ENCODE assay signal across 24 cellular contexts in genomic region chr6:168045141-168045691, GRCh38. TPM values are rescaled to one million over a fixed set of nuclear protein-coding genes. Genes with fewer than 3 reads are reported as not detected.
DNase-seq lines count a peak whose midpoint lies in the region; ATAC-seq, FAIRE-seq and TF ChIP-seq lines count a peak whose summit lies in the region.
"Had no signal": no experiment of that assay in that cellular context is flagged by ENCODE, and none has a peak within 500 bp of the region (broad histone marks: within the 10 kb centered on the region; RNA-seq: fewer than 3 reads in every experiment).

No MANE protein-coding gene starts in this region.

- POLR2A ChIA-PET in SK-N-SH (lab: Yijun Ruan, JAX), result interaction anchor here (0.6 kb wide), 1 partner anchor 20 kb away, joined by 3 read pairs; no protein-coding TSS in a partner anchor
- POLR2A ChIA-PET in HepG2 (lab: Yijun Ruan, JAX), result no interaction called here

- intact Hi-C loops in HepG2 (cut with micrococcal nuclease; ENCODE audit: unreplicated experiment) (no loop called here), upper lobe of right lung (cut with DNase I) (no loop called here)

- H3K9me3 ChIP-seq in SK-N-SH (no peaks in the 10 kb centered on the region), WERI-Rb-1 (ENCODE audit: severe bottlenecking) (peaks cover 6% of the 10 kb centered on the region), HepG2 (ENCODE audit: low read length) (no peaks in the 10 kb centered on the region), upper lobe of right lung (peaks cover 4% of the 10 kb centered on the region), smooth muscle cell (replicated peaks; ENCODE audit: low read depth) (peaks cover 5% of the 10 kb centered on the region)

- no peak for DNase-seq in SK-N-SH
- peak; percentile 77 for DNase-seq in WERI-Rb-1
- peak; percentile 34 for DNase-seq in HepG2 (ENCODE audit: low spot score)
- DNase-seq in upper lobe of right lung, result peak; percentile 57
- DNase-seq in smooth muscle cell (lab: John Stamatoyannopoulos, UW; ENCODE audit: unreplicated experiment), result no peak
- DNase-seq in NCI-H2171 treated with DMSO at 0.1 percent for 48 hours (lab: John Stamatoyannopoulos, UW), result no peak
- DNase-seq: activated CD4-positive, alpha-beta T cell treated with anti-CD3 and anti-CD28 coated beads, Interleukin-2, amount 50 U/mL, for 1 hour; activated CD8-positive, alpha-beta memory T cell treated with anti-CD3 and anti-CD28 coated beads, Interleukin-2, amount 50 U/mL, for 4 hours; activated naive CD8-positive, alpha-beta T cell treated with anti-CD3 and anti-CD28 coated beads, Interleukin-2, amount 10 ng/mL, durations not matched to agents 7 days and 5 days; body of pancreas; NCI-H2029; NCI-H524 treated with DMSO at 0.1 percent for 48 hours had no signal

- H3K9ac ChIP-seq in SK-N-SH (no peak overlapping the region), HepG2 (ENCODE audit: insufficient read depth, low read depth, low read length) (peak overlapping the region; percentile 40), smooth muscle cell (ENCODE audit: low read depth) (no peak overlapping the region)
- H3K9ac ChIP-seq: KMS-11, neural progenitor cell had no signal

- no peaks in the 10 kb centered on the region for H4K20me1 ChIP-seq in SK-N-SH (ENCODE audit: insufficient read depth)
- H4K20me1 ChIP-seq in HepG2 (ENCODE audit: insufficient read depth, low read length), result no peaks in the 10 kb centered on the region
- no peaks in the 10 kb centered on the region for H4K20me1 ChIP-seq in smooth muscle cell (ENCODE audit: low read depth)

- H3K27ac ChIP-seq in SK-N-SH (ENCODE audit: low read depth in 2 of 2, low read length in 1 of 2) (no peak overlapping the region), WERI-Rb-1 (no peak overlapping the region), HepG2 (ENCODE audit: extremely low read length, insufficient read depth, low read length) (no peak overlapping the region), upper lobe of right lung (no peak overlapping the region), smooth muscle cell (ENCODE audit: low read depth) (no peak overlapping the region)
- H3K27ac ChIP-seq: body of pancreas, C4-2B, KMS-11, left lung, neural progenitor cell had no signal

- H3K4me3 ChIP-seq in SK-N-SH (ENCODE audit: low read depth in 2 of 2, low read length in 1 of 2) (no peak overlapping the region), WERI-Rb-1 (ENCODE audit: low read depth, low read length) (no peak overlapping the region), HepG2 (replicated peaks in 1 of 3; ENCODE audit: insufficient read depth in 1 of 3, low read depth in 2 of 3, low read length in 3 of 3) (peak overlapping the region in 1 of 3 experiments; percentile 68; a peak in 2 of 6 replicates), upper lobe of right lung (no peak overlapping the region), smooth muscle cell (no peak overlapping the region)
- H3K4me3 ChIP-seq: body of pancreas, left lung, neural progenitor cell had no signal

- in situ Hi-C loops in HepG2 (cut with HindIII; ENCODE audit: extremely low pct_ligation_motif_present, low pct_unique_long_range_greater_than_20kb), result no loop called here

- H3K4me2 ChIP-seq in SK-N-SH, result no peak overlapping the region
- H3K4me2 ChIP-seq in HepG2 (ENCODE audit: low read depth, low read length), result peak overlapping the region; percentile 59
- H3K4me2 ChIP-seq in smooth muscle cell, result no peak overlapping the region
- H3K4me2 ChIP-seq: KMS-11, neural progenitor cell had no signal

- H3K9me2 ChIP-seq in SK-N-SH, result no peaks in the 10 kb centered on the region

- H3K36me3 ChIP-seq in SK-N-SH (replicated peaks in 1 of 2; ENCODE audit: control insufficient read depth in 1 of 2, insufficient read depth in 2 of 2, low read length in 1 of 2) (no peaks in the 10 kb centered on the region), WERI-Rb-1 (no peaks in the 10 kb centered on the region), HepG2 (replicated peaks in 1 of 2; ENCODE audit: control insufficient read depth in 1 of 2, insufficient read depth in 2 of 2, low read length in 2 of 2) (no peaks in the 10 kb centered on the region), upper lobe of right lung (no peaks in the 10 kb centered on the region), smooth muscle cell (ENCODE audit: low read depth) (no peaks in the 10 kb centered on the region)
- H3K36me3 ChIP-seq: left lung, neural progenitor cell had no signal

- no peak for TF ChIP-seq POLR2A in HepG2 (IDR thresholded peaks at IDR 0.05; ENCODE audit: insufficient read depth in 1 of 2, low read depth in 2 of 2, low read length in 2 of 2)

- 74% methylated on average over 16 of the region's 19 CpGs for WGBS in SK-N-SH (ENCODE audit: low lambda C conversion rate)
- WGBS in HepG2 (ENCODE audit: low lambda C conversion rate), result 33% methylated on average over 16 of the region's 19 CpGs
- WGBS in smooth muscle cell (ENCODE audit: low lambda C conversion rate), result 94% methylated on average over 19 of the region's 19 CpGs

- FAIRE-seq in HepG2 (lab: Jason Lieb, UNC), result peak; percentile 74
- FAIRE-seq: colon had no signal

- H3K27me3 ChIP-seq in SK-N-SH (ENCODE audit: insufficient read depth) (no peaks in the 10 kb centered on the region), WERI-Rb-1 (ENCODE audit: insufficient read depth, low read depth, severe bottlenecking) (no peaks in the 10 kb centered on the region), HepG2 (ENCODE audit: control insufficient read depth in 1 of 2, insufficient read depth in 2 of 2, low read length in 2 of 2) (peaks cover 12 to 71% of the 10 kb centered on the region in 2 experiments), upper lobe of right lung (no peaks in the 10 kb centered on the region), smooth muscle cell (ENCODE audit: low read depth) (no peaks in the 10 kb centered on the region)
- H3K27me3 ChIP-seq: body of pancreas, left lung, neural progenitor cell had no signal

- H3K79me2 ChIP-seq in SK-N-SH (ENCODE audit: insufficient read depth) (no peaks in the 10 kb centered on the region), HepG2 (ENCODE audit: insufficient read depth, low read length) (no peaks in the 10 kb centered on the region), smooth muscle cell (ENCODE audit: low read depth) (no peaks in the 10 kb centered on the region)

- H3K4me1 ChIP-seq in SK-N-SH (ENCODE audit: control insufficient read depth in 1 of 2, insufficient read depth in 2 of 2, low read depth in 1 of 2, low read length in 1 of 2), result peaks cover 0 to 10% of the 10 kb centered on the region in 2 experiments; a peak in 1 of 4 replicates
- 0 out of 2 replicates have a peak, but pooled peaks cover 7% of the 10 kb centered on the region for H3K4me1 ChIP-seq in HepG2 (ENCODE audit: insufficient read depth, low read length)
- H3K4me1 ChIP-seq in upper lobe of right lung, result peaks cover 6% of the 10 kb centered on the region
- H3K4me1 ChIP-seq in smooth muscle cell (ENCODE audit: low read depth), result no peaks in the 10 kb centered on the region
- H3K4me1 ChIP-seq: neural progenitor cell had no signal

- no peak for TF ChIP-seq CTCF in SK-N-SH (IDR thresholded peaks at IDR 0.05)
- TF ChIP-seq CTCF in WERI-Rb-1 (IDR thresholded peaks at IDR 0.05; ENCODE audit: low read depth, low read length), result peak; percentile 65
- peak; percentile 85 for TF ChIP-seq CTCF in HepG2 (CRISPR knock-in tag; IDR thresholded peaks at IDR 0.05)
- TF ChIP-seq CTCF in upper lobe of right lung (IDR thresholded peaks at IDR 0.05), result no peak
- TF ChIP-seq CTCF in smooth muscle cell (IDR thresholded peaks at IDR 0.05; ENCODE audit: borderline replicate concordance, insufficient read depth, poor library complexity, severe bottlenecking), result no peak

- ATAC-seq in SK-N-SH treated with all-trans-retinoic acid at 6 μM for 48 hours (no peak), HepG2 (peak; percentile 98), upper lobe of right lung (no peak), HG03439 (IDR thresholded peaks at IDR 0.05; ENCODE audit: unreplicated experiment) (no peak)
- ATAC-seq: body of pancreas, left lung had no signal

- no peaks in the 10 kb centered on the region for H3F3A ChIP-seq in SK-N-SH (replicated peaks; ENCODE audit: insufficient read depth)
- no peaks in the 10 kb centered on the region for H3F3A ChIP-seq in smooth muscle cell (ENCODE audit: low read depth)

- H2AFZ ChIP-seq in SK-N-SH (ENCODE audit: low read depth) (no peak overlapping the region), HepG2 (ENCODE audit: low read length) (no peak overlapping the region), smooth muscle cell (ENCODE audit: low read depth) (no peak overlapping the region)
- H2AFZ ChIP-seq: neural progenitor cell had no signal

- TF ChIP-seq EP300 in SK-N-SH (IDR thresholded peaks at IDR 0.05; ENCODE audit: borderline replicate concordance in 1 of 2, low read depth in 1 of 2, low read length in 1 of 2) (no peak), HepG2 (IDR thresholded peaks at IDR 0.05; ENCODE audit: low read depth in 2 of 2, low read length in 2 of 2) (no peak), HepG2 (CRISPR knock-in tag; IDR thresholded peaks at IDR 0.05; ENCODE audit: borderline replicate concordance) (no peak)

- CTCF ChIA-PET in SK-N-SH (lab: Yijun Ruan, JAX), result interaction anchor here (1.0 to 2.6 kb wide), 7 partner anchors 12 to 132 kb away, joined by 3 to 11 read pairs (median 4); no protein-coding TSS in a partner anchor
- CTCF ChIA-PET in HepG2 (lab: Yijun Ruan, JAX; ENCODE audit: low intra/inter-chr PET ratio, low total read pairs), result interaction anchor here (0.9 to 1.1 kb wide), 2 partner anchors 72 to 311 kb away, joined by 3 to 4 read pairs; no protein-coding TSS in a partner anchor

- TF ChIP-seq RAD21 in SK-N-SH (IDR thresholded peaks at IDR 0.05; ENCODE audit: low read length) (0 out of 2 replicates have a peak, but pooled peaks have one; percentile 13), HepG2 (CRISPR knock-in tag; IDR thresholded peaks at IDR 0.05) (peak; percentile 69)

- BruUV-seq in HepG2 (replicated peaks; lab: Mats Ljungman, UMichigan), result no TSS peak

RNA-seq across cellular contexts. Expression of gene FRMD1, which starts 33.8 kb away (rescaled TPM):
- polyA plus RNA-seq in SK-N-SH (2012; rRNA removed), result 0.02 TPM in 1 of 2 replicates, not detected in the other
- polyA plus RNA-seq in SK-N-SH (2012; cell fraction: cytosol; rRNA removed), result 0.01 TPM in 1 of 2 replicates, not detected in the other
- polyA plus RNA-seq in SK-N-SH (2012; cell fraction: nucleus; rRNA removed), result 0.01 and 0.08 TPM in 2 replicates
- total RNA-seq in HepG2 (2016; rRNA removed; fragmentation: Illumina TruSeq; extraction: Trizol), result not detected in 2 replicates
- total RNA-seq in HepG2 (2016; cell fraction: cytosol; rRNA removed; fragmentation: Illumina TruSeq; extraction: Trizol; ENCODE audit: low read depth), result not detected in 2 replicates
- total RNA-seq in HepG2 (2016; cell fraction: insoluble cytoplasmic fraction; rRNA removed; fragmentation: Illumina TruSeq; extraction: Trizol), result not detected in 2 replicates
- total RNA-seq in HepG2 (2016; cell fraction: membrane; rRNA removed; fragmentation: Illumina TruSeq; extraction: Trizol), result not detected in 2 replicates
- total RNA-seq in HepG2 (2016; cell fraction: nucleus; rRNA removed; fragmentation: Illumina TruSeq; extraction: Trizol), result not detected in 2 replicates
- polyA plus RNA-seq in HepG2 (2011; rRNA removed), result 0.01 and 0.09 TPM in 2 replicates
- 0.01 and 0.03 TPM in 2 replicates for polyA plus RNA-seq in HepG2 (2011; cell fraction: cytosol; rRNA removed)
- polyA plus RNA-seq in HepG2 (2011; cell fraction: nucleus; rRNA removed), result 0.14 and 0.32 TPM in 2 replicates
- polyA plus RNA-seq in HepG2 (2012), result 0.05 TPM in 2 replicates
- polyA plus RNA-seq in HepG2 (2016; cell fraction: cytosol; fragmentation: Illumina TruSeq; extraction: Trizol; ENCODE audit: low read depth), result not detected in 2 replicates
- polyA plus RNA-seq in HepG2 (2016; cell fraction: insoluble cytoplasmic fraction; fragmentation: Illumina TruSeq; extraction: Trizol; ENCODE audit: low read depth), result not detected in 2 replicates
- not detected in 2 replicates for polyA plus RNA-seq in HepG2 (2016; cell fraction: membrane; fragmentation: Illumina TruSeq; extraction: Trizol; ENCODE audit: low read depth)
- polyA plus RNA-seq in HepG2 (2016; cell fraction: nucleus; fragmentation: Illumina TruSeq; extraction: Trizol; ENCODE audit: insufficient read depth, low read depth), result not detected in 2 replicates
- 0.04 TPM in 1 of 2 replicates, not detected in the other for polyA minus RNA-seq in HepG2 (2011; rRNA and poly(A)+ RNA removed; ENCODE audit: low replicate concordance)
- not detected in 2 replicates for polyA minus RNA-seq in HepG2 (2011; cell fraction: cytosol; rRNA and poly(A)+ RNA removed)
- 0.13 TPM in 1 of 2 replicates, not detected in the other for polyA minus RNA-seq in HepG2 (2011; cell fraction: nucleus; rRNA and poly(A)+ RNA removed)
- 0.09 TPM for total RNA-seq in upper lobe of right lung
- total RNA-seq in smooth muscle cell, result not detected in 2 replicates
- not detected in 2 replicates for polyA plus RNA-seq in smooth muscle cell
- total RNA-seq: activated naive CD8-positive, alpha-beta T cell treated with anti-CD3 and anti-CD28 coated beads, Interleukin-2, amount 10 ng/mL, durations not matched to agents 7 days and 5 days; activated T-helper 2 cell treated with anti-CD3 and anti-CD28 coated beads, Interferon-gamma antibody, Interleukin-2, Interleukin-4, amounts not matched to agents 10 μg/mL and 5 μg/mL and 100 μg/mL, durations not matched to agents 14 hours and 24 hours and 36 hours; body of pancreas; glomerular endothelial cell; left lung; mononuclear cell; OCI-LY7 had no signal

RNA-seq across cellular contexts. Expression of gene KIF25, which starts 47.7 kb away (rescaled TPM):
- polyA plus RNA-seq in SK-N-SH (2012; rRNA removed), result not detected in 2 replicates
- not detected in 2 replicates for polyA plus RNA-seq in SK-N-SH (2012; cell fraction: cytosol; rRNA removed)
- 0.29 TPM in 1 of 2 replicates, not detected in the other for polyA plus RNA-seq in SK-N-SH (2012; cell fraction: nucleus; rRNA removed)
- total RNA-seq in HepG2 (2016; rRNA removed; fragmentation: Illumina TruSeq; extraction: Trizol), result not detected in 2 replicates
- total RNA-seq in HepG2 (2016; cell fraction: cytosol; rRNA removed; fragmentation: Illumina TruSeq; extraction: Trizol; ENCODE audit: low read depth), result not detected in 2 replicates
- total RNA-seq in HepG2 (2016; cell fraction: insoluble cytoplasmic fraction; rRNA removed; fragmentation: Illumina TruSeq; extraction: Trizol), result not detected in 2 replicates
- not detected in 2 replicates for total RNA-seq in HepG2 (2016; cell fraction: membrane; rRNA removed; fragmentation: Illumina TruSeq; extraction: Trizol)
- total RNA-seq in HepG2 (2016; cell fraction: nucleus; rRNA removed; fragmentation: Illumina TruSeq; extraction: Trizol), result not detected in 2 replicates
- polyA plus RNA-seq in HepG2 (2011; rRNA removed), result not detected in 2 replicates
- not detected in 2 replicates for polyA plus RNA-seq in HepG2 (2011; cell fraction: cytosol; rRNA removed)
- polyA plus RNA-seq in HepG2 (2011; cell fraction: nucleus; rRNA removed), result not detected in 2 replicates
- not detected in 2 replicates for polyA plus RNA-seq in HepG2 (2012)
- polyA plus RNA-seq in HepG2 (2016; cell fraction: cytosol; fragmentation: Illumina TruSeq; extraction: Trizol; ENCODE audit: low read depth), result not detected in 2 replicates
- not detected in 2 replicates for polyA plus RNA-seq in HepG2 (2016; cell fraction: insoluble cytoplasmic fraction; fragmentation: Illumina TruSeq; extraction: Trizol; ENCODE audit: low read depth)
- not detected in 2 replicates for polyA plus RNA-seq in HepG2 (2016; cell fraction: membrane; fragmentation: Illumina TruSeq; extraction: Trizol; ENCODE audit: low read depth)
- polyA plus RNA-seq in HepG2 (2016; cell fraction: nucleus; fragmentation: Illumina TruSeq; extraction: Trizol; ENCODE audit: insufficient read depth, low read depth), result not detected in 2 replicates
- not detected in 2 replicates for polyA minus RNA-seq in HepG2 (2011; rRNA and poly(A)+ RNA removed; ENCODE audit: low replicate concordance)
- polyA minus RNA-seq in HepG2 (2011; cell fraction: cytosol; rRNA and poly(A)+ RNA removed), result not detected in 2 replicates
- not detected in 2 replicates for polyA minus RNA-seq in HepG2 (2011; cell fraction: nucleus; rRNA and poly(A)+ RNA removed)
- 0.96 TPM for total RNA-seq in upper lobe of right lung
- total RNA-seq in smooth muscle cell, result 0.22 and 1.2 TPM in 2 replicates
- polyA plus RNA-seq in smooth muscle cell, result 1.5 TPM in 1 of 2 replicates, not detected in the other
- total RNA-seq: activated naive CD8-positive, alpha-beta T cell treated with anti-CD3 and anti-CD28 coated beads, Interleukin-2, amount 10 ng/mL, durations not matched to agents 7 days and 5 days; activated T-helper 2 cell treated with anti-CD3 and anti-CD28 coated beads, Interferon-gamma antibody, Interleukin-2, Interleukin-4, amounts not matched to agents 10 μg/mL and 5 μg/mL and 100 μg/mL, durations not matched to agents 14 hours and 24 hours and 36 hours; glomerular endothelial cell; mononuclear cell; OCI-LY7; urinary bladder had no signal

Comparison
In these comparisons a context has a peak if more than half of its experiments do, and no peak if none do; other contexts are left out.
1. DNase-seq: peak in WERI-Rb-1 (single experiment), HepG2 (single experiment) and upper lobe of right lung (single experiment); none in SK-N-SH (single experiment), smooth muscle cell (single experiment) and NCI-H2171 treated with DMSO at 0.1 percent for 48 hours (single experiment).
2. CTCF ChIP-seq: peak in WERI-Rb-1 (single experiment) and HepG2 (single experiment); none in SK-N-SH (single experiment), upper lobe of right lung (single experiment) and smooth muscle cell (single experiment).
3. Of the 25 proteins assayed by ChIP-seq in both HepG2 and SK-N-SH: peak only in HepG2: CTCF; only in SK-N-SH: none; in both: RAD21; in neither: 23.